In genomic region chr14:104690861-104691455, GRCh38 we compare ENCODE assay signal across 9 cellular contexts. TPM values are rescaled to one million over a fixed set of nuclear protein-coding genes. Genes with fewer than 3 reads are reported as not detected.
DNase-seq lines count a peak whose midpoint lies in the region; FAIRE-seq and TF ChIP-seq lines count a peak whose summit lies in the region.
"Had no signal": no experiment of that assay in that cellular context is flagged by ENCODE, and none has a peak within 500 bp of the region (broad histone marks: within the 10 kb centered on the region; RNA-seq: fewer than 3 reads in every experiment).

No MANE protein-coding gene starts in this region.

- no peaks in the 10 kb centered on the region for H3K9me3 Mint-ChIP-seq in Caco-2 (ENCODE audit: unreplicated experiment)

- H3K4ac ChIP-seq in H1 (replicated peaks; ENCODE audit: insufficient read length, low read depth, low read length), result no peak overlapping the region

- no peak overlapping the region for H3K23ac ChIP-seq in H1 (ENCODE audit: insufficient read length)

- no peak overlapping the region; the same call in 1 of the 2 replicates for H4K8ac ChIP-seq in H1 (ENCODE audit: extremely low read depth, insufficient read depth, low read length)

- H3K27ac ChIP-seq in OCI-LY3 (ENCODE audit: low read length), result no peak overlapping the region
- no peak overlapping the region for H3K27ac ChIP-seq in H1 (ENCODE audit: low read depth, low read length)
- H3K27ac ChIP-seq in parathyroid adenoma, result no peak overlapping the region

- intact Hi-C loops in Caco-2 (cut with micrococcal nuclease; ENCODE audit: unreplicated experiment), result no loop called here

- BruUV-seq in Caco-2 (replicated peaks; lab: Mats Ljungman, UMichigan), result TSS peak; percentile 22

- peak overlapping the region; percentile 77 for H3K4me3 Mint-ChIP-seq in Caco-2 (ENCODE audit: unreplicated experiment)

- H3K79me2 ChIP-seq in OCI-LY3 (ENCODE audit: low read length) (peaks cover 25% of the 10 kb centered on the region), H1 (ENCODE audit: control insufficient read depth in 1 of 2, insufficient read depth in 2 of 2, low read length in 2 of 2) (peaks cover 0 to 31% of the 10 kb centered on the region in 2 experiments; a peak in 2 of 4 replicates), parathyroid adenoma (peaks cover 3% of the 10 kb centered on the region)

- TF ChIP-seq CTCF in Caco-2 (IDR thresholded peaks at IDR 0.05; ENCODE audit: insufficient read depth in 1 of 2, low read depth in 1 of 2, low read length in 1 of 2, severe bottlenecking in 1 of 2, unreplicated experiment in 1 of 2), result no peak
- no peak for TF ChIP-seq CTCF in OCI-LY3 (IDR thresholded peaks at IDR 0.05; ENCODE audit: low read depth, low read length)
- no peak for TF ChIP-seq CTCF in H1 (IDR thresholded peaks at IDR 0.05; ENCODE audit: control extremely low read depth in 1 of 3, insufficient read depth in 1 of 3, low read depth in 1 of 3, low read length in 3 of 3)
- TF ChIP-seq CTCF in parathyroid adenoma (IDR thresholded peaks at IDR 0.05), result no peak

- no peak overlapping the region for H2BK15ac ChIP-seq in H1 (ENCODE audit: low read length)

- no peak overlapping the region for H2BK20ac ChIP-seq in H1 (ENCODE audit: low read length)

- TF ChIP-seq POLR2A in H1 (IDR thresholded peaks at IDR 0.05; ENCODE audit: control extremely low read depth in 1 of 2, low read depth in 2 of 2, low read length in 2 of 2), result no peak

- 92% methylated on average over 16 of the region's 16 CpGs; no CpG with 5 or more reads in 1 of the 2 experiments for WGBS in H1 (ENCODE audit: extremely low coverage in 1 of 2, insufficient coverage in 1 of 2, insufficient read length in 1 of 2, insufficient replicate concordance in 2 of 2, low coverage in 1 of 2, low lambda C conversion rate in 2 of 2, missing lambda C conversion rate in 1 of 2), 2 experiments

- H2BK120ac ChIP-seq in H1 (replicated peaks; ENCODE audit: low read depth, low read length), result no peak overlapping the region

- H2BK5ac ChIP-seq in H1 (ENCODE audit: low read depth, low read length), result no peak overlapping the region; the same call in 1 of the 2 replicates

- H2BK12ac ChIP-seq in H1 (ENCODE audit: low read depth, low read length), result 0 out of 2 replicates have a peak overlapping the region, but pooled peaks have one; percentile 27

- H3K4me2 ChIP-seq in OCI-LY3 (ENCODE audit: low read length) (peak overlapping the region; percentile 97), H1 (ENCODE audit: insufficient read depth in 1 of 2, low read depth in 2 of 2, low read length in 2 of 2) (peak overlapping the region; percentile 79 to 93; a peak in 2 of 4 replicates), parathyroid adenoma (ENCODE audit: low read length) (peak overlapping the region; percentile 98)

- no peak for TF ChIP-seq EP300 in H1 (IDR thresholded peaks at IDR 0.05; ENCODE audit: borderline replicate concordance in 1 of 2, low read depth in 2 of 2, low read length in 2 of 2)

- peaks cover 16% of the 10 kb centered on the region for H3K4me1 Mint-ChIP-seq in Caco-2 (ENCODE audit: low read depth, unreplicated experiment)

- no peak overlapping the region for H4K91ac ChIP-seq in H1 (replicated peaks; ENCODE audit: insufficient read length, low read length)

- no peak overlapping the region for H3K56ac ChIP-seq in H1 (replicated peaks; ENCODE audit: insufficient read length, low read depth, low read length)

- CTCF ChIA-PET in Caco-2 (lab: Charles Lee) (interaction anchor here (0.6 to 1.1 kb wide), 3 partner anchors 18 to 62 kb away, joined by 3 to 5 read pairs (median 3); partner anchors contain the start of gene SIVA1), H1 (lab: Charles Lee; ENCODE audit: partially characterized antibody) (interaction anchor here (0.9 to 1.8 kb wide), 8 partner anchors 9 to 600 kb away, joined by 3 to 8 read pairs (median 4); partner anchors contain the start of gene ADSS1)

- POLR2A ChIA-PET in Caco-2 (lab: Charles Lee), result no interaction called here
- POLR2A ChIA-PET in H1 (lab: Charles Lee; ENCODE audit: partially characterized antibody), result interaction anchor here (0.8 to 2.4 kb wide), 8 partner anchors 7 to 152 kb away, joined by 3 to 11 read pairs (median 3); no protein-coding TSS in a partner anchor

- H3K14ac ChIP-seq in H1 (ENCODE audit: insufficient read length), result no peak overlapping the region

- peaks cover 30% of the 10 kb centered on the region for H3K4me1 ChIP-seq in Caco-2
- H3K4me1 ChIP-seq in OCI-LY3 (ENCODE audit: low read length), result peaks cover 9% of the 10 kb centered on the region
- H3K4me1 ChIP-seq in H1 (replicated peaks in 1 of 4; ENCODE audit: control insufficient read depth in 3 of 4, insufficient read depth in 4 of 4, low read length in 3 of 4), result peaks cover 0 to 47% (median 36%) of the 10 kb centered on the region in 4 experiments; a peak in 6 of 7 replicates
- H3K4me1 ChIP-seq in parathyroid adenoma, result peaks cover 11% of the 10 kb centered on the region

- H4K5ac ChIP-seq in H1 (ENCODE audit: insufficient read length, low read depth, low read length), result no peak overlapping the region

- no peak for TF ChIP-seq RAD21 in H1 (IDR thresholded peaks at IDR 0.05 in 1 of 2, conservative IDR thresholded peaks at IDR 0.05 in 1 of 2; ENCODE audit: low read depth in 2 of 2, low read length in 2 of 2)

- H3K27ac Mint-ChIP-seq in Caco-2 (ENCODE audit: unreplicated experiment), result no peak overlapping the region

- H2AK5ac ChIP-seq in H1 (ENCODE audit: low read depth, low read length), result no peak overlapping the region

- H3K4me3 ChIP-seq in Caco-2 (ENCODE audit: low read depth, low read length), result no peak overlapping the region; the same call in 1 of the 2 replicates
- peak overlapping the region; percentile 80 for H3K4me3 ChIP-seq in OCI-LY3 (ENCODE audit: low read length)
- H3K4me3 ChIP-seq in H1 (ENCODE audit: extremely low read depth in 1 of 4, insufficient read depth in 2 of 4, low read depth in 3 of 4, low read length in 4 of 4), result no peak overlapping the region; a peak in 2 of 8 replicates
- no peak overlapping the region for H3K4me3 ChIP-seq in parathyroid adenoma (ENCODE audit: low read depth, low read length)

- H3K36me3 Mint-ChIP-seq in Caco-2 (ENCODE audit: insufficient read depth, unreplicated experiment), result peaks cover 15% of the 10 kb centered on the region

- H3K9ac ChIP-seq in OCI-LY3 (ENCODE audit: low read length) (peak overlapping the region; percentile 73; the same call in 1 of the 2 replicates), H1 (replicated peaks in 1 of 4; ENCODE audit: extremely low read depth in 1 of 4, low read depth in 3 of 4, low read length in 3 of 4) (no peak overlapping the region; a peak in 1 of 7 replicates), parathyroid adenoma (no peak overlapping the region)

- H3K18ac ChIP-seq in H1 (ENCODE audit: extremely low read depth, low read length), result no peak overlapping the region

- H3K23me2 ChIP-seq in H1 (ENCODE audit: low read depth, low read length), result peaks cover 12% of the 10 kb centered on the region; the same call in 1 of the 2 replicates

- DNase-seq in Caco-2 (no peak), H1 (ENCODE audit: low read depth in 1 of 2, low spot score in 2 of 2) (no peak), midbrain (lab: John Stamatoyannopoulos, UW) (no peak), NCI-H2227 (lab: John Stamatoyannopoulos, UW; ENCODE audit: unreplicated experiment) (no peak), NCI-H2081 (lab: John Stamatoyannopoulos, UW) (no peak), NCI-H1417 treated with DMSO at 0.1 percent for 48 hours (lab: John Stamatoyannopoulos, UW) (no peak)
- DNase-seq: NCI-H1930 had no signal

- H3K36me3 ChIP-seq in Caco-2 (ENCODE audit: control insufficient read depth, insufficient read depth, low read length) (no peaks in the 10 kb centered on the region), OCI-LY3 (replicated peaks; ENCODE audit: low read depth, low read length) (peaks cover 5% of the 10 kb centered on the region), H1 (ENCODE audit: control insufficient read depth in 2 of 4, insufficient read depth in 4 of 4, low read length in 3 of 4) (peaks cover 0 to 2% (median 0%) of the 10 kb centered on the region in 4 experiments; a peak in 1 of 8 replicates), parathyroid adenoma (ENCODE audit: control insufficient read depth, insufficient read depth, low read length) (no peaks in the 10 kb centered on the region)

- H3K27me3 Mint-ChIP-seq in Caco-2 (ENCODE audit: insufficient read depth, unreplicated experiment), result no peaks in the 10 kb centered on the region

- no peak for FAIRE-seq in H1 (lab: Jason Lieb, UNC)

- H3K79me1 ChIP-seq in H1 (ENCODE audit: low read depth, low read length), result peaks cover 16% of the 10 kb centered on the region

- no peaks in the 10 kb centered on the region for H3K9me3 ChIP-seq in Caco-2
- H3K9me3 ChIP-seq in OCI-LY3 (ENCODE audit: insufficient read depth, low read length), result no peaks in the 10 kb centered on the region
- H3K9me3 ChIP-seq in H1 (ENCODE audit: insufficient read depth in 2 of 2, low read depth in 1 of 2, low read length in 1 of 2), result no peaks in the 10 kb centered on the region
- H3K9me3 ChIP-seq in parathyroid adenoma (ENCODE audit: control insufficient read depth, low read length), result no peaks in the 10 kb centered on the region

- H2AFZ ChIP-seq in OCI-LY3 (ENCODE audit: low read depth, low read length), result no peak overlapping the region
- H2AFZ ChIP-seq in H1 (ENCODE audit: low read length), result no peak overlapping the region
- no peak overlapping the region for H2AFZ ChIP-seq in parathyroid adenoma

- peaks cover 38% of the 10 kb centered on the region for H4K20me1 ChIP-seq in OCI-LY3 (ENCODE audit: insufficient read depth, low read length)
- peaks cover 3 to 37% of the 10 kb centered on the region in 2 experiments for H4K20me1 ChIP-seq in H1 (replicated peaks in 1 of 2; ENCODE audit: control insufficient read depth in 1 of 2, insufficient read depth in 2 of 2, low read length in 2 of 2)

- H3K27me3 ChIP-seq in Caco-2 (replicated peaks; ENCODE audit: control insufficient read depth, insufficient read depth, low read length) (no peaks in the 10 kb centered on the region), OCI-LY3 (ENCODE audit: low read depth, low read length) (no peaks in the 10 kb centered on the region), H1 (replicated peaks in 1 of 4; ENCODE audit: control insufficient read depth in 3 of 4, extremely low read depth in 1 of 4, insufficient read depth in 3 of 4, low read length in 3 of 4) (no peaks in the 10 kb centered on the region; a peak in 1 of 7 replicates), parathyroid adenoma (ENCODE audit: control insufficient read depth, insufficient read depth, low read length) (no peaks in the 10 kb centered on the region)

RNA-seq across cellular contexts. Expression of gene INF2, which starts 1.5 kb away (rescaled TPM):
- total RNA-seq in Caco-2 (2022), result 70.8 TPM in 2 replicates
- 54.0 and 59.5 TPM in 2 replicates for total RNA-seq in H1 (2021; fragmentation: NEBNext Ultra II Directional; extraction: Animal tissue kit (Norgen Biotek cat#: 25700))
- 29.1 and 42.3 TPM in 2 replicates for polyA plus RNA-seq in H1 (2011; rRNA removed)
- polyA plus RNA-seq in H1 (2011; cell fraction: cytosol; rRNA removed), result 28.5 TPM
- polyA plus RNA-seq in H1 (2011; cell fraction: nucleus; rRNA removed), result 143 TPM
- polyA plus RNA-seq in H1 (2012, experiment 1 of 2), result 27.3 to 49.9 TPM (median 47.0 TPM) in 4 replicates
- 33.6 TPM for polyA plus RNA-seq in H1 (2012, experiment 2 of 2)
- 36.0 TPM for polyA plus RNA-seq in H1 (2013, experiment 1 of 2)
- polyA plus RNA-seq in H1 (2013, experiment 2 of 2), result 32.6 TPM
- polyA minus RNA-seq in H1 (2011; rRNA and poly(A)+ RNA removed), result 12.8 and 15.1 TPM in 2 replicates
- 22.1 TPM for polyA minus RNA-seq in H1 (2011; cell fraction: cytosol; rRNA and poly(A)+ RNA removed)
- polyA minus RNA-seq in H1 (2011; cell fraction: nucleus; rRNA and poly(A)+ RNA removed), result 27.8 TPM

RNA-seq across cellular contexts. Expression of gene ADSS1, which starts 33.1 kb away (rescaled TPM):
- total RNA-seq in Caco-2 (2022), result 1.6 and 3.2 TPM in 2 replicates
- total RNA-seq in H1 (2021; fragmentation: NEBNext Ultra II Directional; extraction: Animal tissue kit (Norgen Biotek cat#: 25700)), result 7.9 and 8.9 TPM in 2 replicates
- polyA plus RNA-seq in H1 (2011; rRNA removed), result 7.1 and 9.4 TPM in 2 replicates
- 12.8 TPM for polyA plus RNA-seq in H1 (2011; cell fraction: cytosol; rRNA removed)
- 43.4 TPM for polyA plus RNA-seq in H1 (2011; cell fraction: nucleus; rRNA removed)
- 8.2 to 15.0 TPM (median 11.8 TPM) in 4 replicates for polyA plus RNA-seq in H1 (2012, experiment 1 of 2)
- polyA plus RNA-seq in H1 (2012, experiment 2 of 2), result 9.8 TPM
- polyA plus RNA-seq in H1 (2013, experiment 1 of 2), result 6.2 TPM
- 5.8 TPM for polyA plus RNA-seq in H1 (2013, experiment 2 of 2)
- 3.2 and 7.1 TPM in 2 replicates for polyA minus RNA-seq in H1 (2011; rRNA and poly(A)+ RNA removed)
- 2.6 TPM for polyA minus RNA-seq in H1 (2011; cell fraction: cytosol; rRNA and poly(A)+ RNA removed)
- 11.0 TPM for polyA minus RNA-seq in H1 (2011; cell fraction: nucleus; rRNA and poly(A)+ RNA removed)
